8 cellular contexts compared by ENCODE assay signal in genomic region chr21:45152265-45152746, GRCh38.
DNase-seq lines count a peak whose midpoint lies in the region; ATAC-seq, FAIRE-seq and TF ChIP-seq lines count a peak whose summit lies in the region.

No MANE protein-coding gene starts in this region.

- FAIRE-seq in H54 (lab: Jason Lieb, UNC) = no peak

- no peak for ATAC-seq in HG02973 (IDR thresholded peaks at IDR 0.05; ENCODE audit: unreplicated experiment)

- TF ChIP-seq POLR2A in H54 (IDR thresholded peaks at IDR 0.05; ENCODE audit: low read depth, low read length) = no peak

- TF ChIP-seq CTCF in GM12865 (IDR thresholded peaks at IDR 0.05; ENCODE audit: insufficient read depth, low read depth, low read length, missing control alignments) = peak; percentile 69

- DNase-seq in GM12865 (ENCODE audit: low read depth) (peak; percentile 62), SIG-M5 (lab: John Stamatoyannopoulos, UW) (peak; percentile 75), islet precursor cell (peak; percentile 88), H54 (ENCODE audit: insufficient read length, low spot score) (no peak), H4 (ENCODE audit: low spot score) (no peak)
- peak in 3 of 4 experiments; percentile 27 to 63 (median 30) for DNase-seq in activated naive CD4-positive, alpha-beta T cell (lab: John Stamatoyannopoulos, UW)
- DNase-seq in stimulated activated CD4-positive, alpha-beta T cell treated with anti-CD3 and anti-CD28 coated beads, Interleukin-4, amount 100 ng/mL, for 48 hours (ENCODE audit: low read depth in 2 of 2) = peak; percentile 51 to 54

- H3K4me3 ChIP-seq in GM12865 (ENCODE audit: low read depth, low read length) = no peak overlapping the region

Comparison
In these comparisons a context has a peak if more than half of its experiments do, and no peak if none do; other contexts are left out.
1. DNase-seq: peak in GM12865 (single experiment), SIG-M5 (single experiment), activated naive CD4-positive, alpha-beta T cell (3 of 4), islet precursor cell (single experiment) and stimulated activated CD4-positive, alpha-beta T cell treated with anti-CD3 and anti-CD28 coated beads, Interleukin-4, amount 100 ng/mL, for 48 hours (2 of 2); none in H54 (single experiment) and H4 (single experiment).